In genomic region chr4:133920236-133920635, GRCh38 we compare ENCODE assay signal across 8 cellular contexts.
"Had no signal": no experiment of that assay in that cellular context is flagged by ENCODE, and none has a peak within 500 bp of the region (broad histone marks: within the 10 kb centered on the region; RNA-seq: fewer than 3 reads in every experiment).

No MANE protein-coding gene starts in this region.

- H3K27ac ChIP-seq: GM23248, HL-60 had no signal

- ATAC-seq: HCT116, HepG2 had no signal

- FAIRE-seq: HepG2 had no signal

- DNase-seq: GM23248, GOT3, H7, HFFc6, KBM-7 had no signal
